ENCODE assay signal across 2 cellular contexts in the genomic region with DNA sequence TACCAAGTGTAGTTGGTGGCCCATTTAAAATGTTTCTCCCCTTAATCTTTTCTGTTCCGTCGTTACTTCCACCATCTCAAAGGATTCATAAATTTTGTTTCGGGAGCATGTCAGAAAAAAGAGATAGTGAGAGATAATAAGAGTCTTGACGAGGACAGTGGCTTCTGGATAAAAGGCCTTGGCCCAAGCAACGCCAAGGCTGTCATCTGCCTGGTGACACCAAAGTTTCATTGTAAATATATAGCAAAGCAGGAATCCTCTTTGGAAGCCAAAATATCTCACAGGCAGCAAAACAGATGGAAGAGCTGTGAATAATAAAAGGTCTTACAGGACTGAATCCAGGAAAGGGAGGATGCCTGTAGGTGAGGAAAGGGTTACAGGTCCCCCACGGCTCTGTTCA.
TF ChIP-seq lines count a peak whose summit lies in the region.

No MANE protein-coding gene starts in this region.

TF ChIP-seq in IMR-90, 13 proteins besides CTCF, POLR2A, EP300 and RAD21 (continued from another document):
- TF ChIP-seq FOS (IDR thresholded peaks at IDR 0.05; ENCODE audit: low read depth, low read length) (no peak), SMC3 (IDR thresholded peaks at IDR 0.05; ENCODE audit: low read depth, low read length) (no peak)
- TF ChIP-seq, protein P1, sequence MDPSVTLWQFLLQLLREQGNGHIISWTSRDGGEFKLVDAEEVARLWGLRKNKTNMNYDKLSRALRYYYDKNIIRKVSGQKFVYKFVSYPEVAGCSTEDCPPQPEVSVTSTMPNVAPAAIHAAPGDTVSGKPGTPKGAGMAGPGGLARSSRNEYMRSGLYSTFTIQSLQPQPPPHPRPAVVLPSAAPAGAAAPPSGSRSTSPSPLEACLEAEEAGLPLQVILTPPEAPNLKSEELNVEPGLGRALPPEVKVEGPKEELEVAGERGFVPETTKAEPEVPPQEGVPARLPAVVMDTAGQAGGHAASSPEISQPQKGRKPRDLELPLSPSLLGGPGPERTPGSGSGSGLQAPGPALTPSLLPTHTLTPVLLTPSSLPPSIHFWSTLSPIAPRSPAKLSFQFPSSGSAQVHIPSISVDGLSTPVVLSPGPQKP (IDR thresholded peaks at IDR 0.05; ENCODE audit: borderline replicate concordance, low read depth, low read length) = no peak

TF ChIP-seq in WTC11, 78 proteins besides CTCF, POLR2A, EP300 and RAD21 (continued from another document):
- TF ChIP-seq ZNF317 (CRISPR knock-in tag; IDR thresholded peaks at IDR 0.05; ENCODE audit: borderline replicate concordance, low read depth) = no peak
- no peak for TF ChIP-seq GTF2I (CRISPR knock-in tag; conservative IDR thresholded peaks at IDR 0.05)
- TF ChIP-seq ATF1 (CRISPR knock-in tag; IDR thresholded peaks at IDR 0.05) = no peak
- no peak for TF ChIP-seq TEAD4 (CRISPR knock-in tag; IDR thresholded peaks at IDR 0.05)
- TF ChIP-seq ETV6 (CRISPR knock-in tag; IDR thresholded peaks at IDR 0.05) = no peak
- TF ChIP-seq ARID4B (CRISPR knock-in tag; IDR thresholded peaks at IDR 0.05; ENCODE audit: borderline replicate concordance) = no peak
- TF ChIP-seq, protein P2, sequence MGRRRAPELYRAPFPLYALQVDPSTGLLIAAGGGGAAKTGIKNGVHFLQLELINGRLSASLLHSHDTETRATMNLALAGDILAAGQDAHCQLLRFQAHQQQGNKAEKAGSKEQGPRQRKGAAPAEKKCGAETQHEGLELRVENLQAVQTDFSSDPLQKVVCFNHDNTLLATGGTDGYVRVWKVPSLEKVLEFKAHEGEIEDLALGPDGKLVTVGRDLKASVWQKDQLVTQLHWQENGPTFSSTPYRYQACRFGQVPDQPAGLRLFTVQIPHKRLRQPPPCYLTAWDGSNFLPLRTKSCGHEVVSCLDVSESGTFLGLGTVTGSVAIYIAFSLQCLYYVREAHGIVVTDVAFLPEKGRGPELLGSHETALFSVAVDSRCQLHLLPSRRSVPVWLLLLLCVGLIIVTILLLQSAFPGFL (CRISPR knock-in tag; IDR thresholded peaks at IDR 0.05; ENCODE audit: borderline replicate concordance) = no peak
- TF ChIP-seq NFYB (CRISPR knock-in tag; conservative IDR thresholded peaks at IDR 0.05; ENCODE audit: low read depth) = no peak
- no peak for TF ChIP-seq SMAD3 (CRISPR knock-in tag; IDR thresholded peaks at IDR 0.05; ENCODE audit: borderline replicate concordance)
- TF ChIP-seq, protein P3, sequence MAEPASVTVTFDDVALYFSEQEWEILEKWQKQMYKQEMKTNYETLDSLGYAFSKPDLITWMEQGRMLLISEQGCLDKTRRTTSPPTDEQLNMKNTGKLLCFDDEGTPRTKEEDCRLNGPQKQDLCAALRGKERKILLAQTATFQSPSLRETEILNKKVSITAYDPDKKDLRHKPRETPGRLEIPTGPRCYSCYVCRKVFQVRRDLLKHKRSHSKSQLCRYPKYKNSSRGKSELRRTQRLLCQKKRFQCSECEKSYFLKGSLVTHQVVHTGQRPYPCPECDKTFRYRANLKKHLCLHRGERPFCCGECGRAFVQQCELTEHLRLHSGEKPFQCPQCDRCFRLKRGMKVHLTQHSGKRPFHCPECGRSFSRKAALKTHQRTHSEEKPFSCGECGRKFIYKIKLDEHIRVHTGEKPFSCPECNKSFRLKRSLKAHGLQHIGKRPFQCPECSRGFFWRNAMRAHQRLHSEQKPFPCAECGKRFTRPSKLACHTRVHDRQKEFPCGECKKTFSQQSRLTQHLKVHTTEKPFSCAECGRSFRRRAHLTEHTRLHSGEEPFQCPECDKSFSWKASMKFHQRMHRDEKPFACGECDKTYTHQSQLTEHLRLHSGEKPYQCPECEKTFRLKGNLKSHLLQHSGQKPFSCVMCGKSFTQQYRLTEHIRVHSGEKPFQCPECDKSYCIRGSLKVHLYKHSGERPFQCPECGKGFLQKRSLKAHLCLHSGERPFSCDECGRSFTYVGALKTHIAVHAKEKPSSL (CRISPR knock-in tag; conservative IDR thresholded peaks at IDR 0.05) = no peak
- TF ChIP-seq NR3C1 (CRISPR knock-in tag; conservative IDR thresholded peaks at IDR 0.05; ENCODE audit: low read depth) = no peak
- no peak for TF ChIP-seq E2F4 (CRISPR knock-in tag; IDR thresholded peaks at IDR 0.05; ENCODE audit: borderline replicate concordance, low read depth)
- no peak for TF ChIP-seq ZBTB21 (CRISPR knock-in tag; IDR thresholded peaks at IDR 0.05; ENCODE audit: borderline replicate concordance)
- no peak for TF ChIP-seq MYBL2 (CRISPR knock-in tag; IDR thresholded peaks at IDR 0.05)
- no peak for TF ChIP-seq ZNF219 (CRISPR knock-in tag; IDR thresholded peaks at IDR 0.05; ENCODE audit: borderline replicate concordance)
- no peak for TF ChIP-seq ZNF396 (CRISPR knock-in tag; IDR thresholded peaks at IDR 0.05; ENCODE audit: borderline replicate concordance)
- no peak for TF ChIP-seq AFF4 (CRISPR knock-in tag; IDR thresholded peaks at IDR 0.05; ENCODE audit: borderline replicate concordance)
- TF ChIP-seq SOX15 (CRISPR knock-in tag; IDR thresholded peaks at IDR 0.05) = no peak
